25 cellular contexts compared by ENCODE assay signal in genomic region chr21:36732217-36732616, GRCh38. TPM values are rescaled to one million over a fixed set of nuclear protein-coding genes. Genes with fewer than 3 reads are reported as not detected.
"Had no signal": no experiment of that assay in that cellular context is flagged by ENCODE, and none has a peak within 500 bp of the region (broad histone marks: within the 10 kb centered on the region; RNA-seq: fewer than 3 reads in every experiment).

No MANE protein-coding gene starts in this region.

- H3K27ac ChIP-seq: brain microvascular endothelial cell, cardiac muscle cell, Peyer's patch, SJSA1 had no signal

- H3K4me1 ChIP-seq: Peyer's patch, SJSA1 had no signal

- ATAC-seq: activated CD4-positive, CD25-positive, alpha-beta regulatory T cell treated with anti-CD3 and anti-CD28 coated beads, Interleukin-2, amount 50 U/mL, for 24 hours; activated CD8-positive, alpha-beta T cell treated with anti-CD3 and anti-CD28 coated beads for 36 hours; SK-N-SH treated with all-trans-retinoic acid at 6 μM for 48 hours had no signal

- DNase-seq: activated CD4-positive, alpha-beta T cell treated with anti-CD3 and anti-CD28 coated beads for 4 hours; activated CD8-positive, alpha-beta memory T cell treated with anti-CD3 and anti-CD28 coated beads, Interleukin-2, amount 50 U/mL, for 4 hours; activated CD8-positive, alpha-beta T cell treated with anti-CD3 and anti-CD28 coated beads for 36 hours; activated gamma-delta T cell; activated naive CD4-positive, alpha-beta T cell treated with anti-CD3 and anti-CD28 coated beads, Interleukin-2, amount 10 ng/mL, durations not matched to agents 7 days and 5 days; activated naive CD8-positive, alpha-beta T cell treated with anti-CD3 and anti-CD28 coated beads for 36 hours; brain microvascular endothelial cell; MM.1S; NCI-H1105; NCI-H1436; NCI-H1694 treated with DMSO at 0.1 percent for 48 hours; NCI-H2029 treated with DMSO at 0.1 percent for 48 hours; NCI-H2171; NCI-H2227 treated with DMSO at 0.1 percent for 48 hours; NCI-H446 treated with DMSO at 0.1 percent for 48 hours; NCI-H524 treated with DMSO at 0.1 percent for 48 hours; NCI-H748 treated with DMSO at 0.1 percent for 48 hours; SHP77; SW 1271 had no signal

- H3K36me3 ChIP-seq: brain microvascular endothelial cell, cardiac muscle cell, Peyer's patch, SJSA1 had no signal

- H3K9me3 ChIP-seq: Peyer's patch, SJSA1 had no signal

- H3K27me3 ChIP-seq: brain microvascular endothelial cell, Peyer's patch had no signal

- H3K4me3 ChIP-seq: cardiac muscle cell, Peyer's patch, SJSA1 had no signal

RNA-seq across cellular contexts. Expression of gene SIM2, which starts 33.3 kb away (rescaled TPM):
- total RNA-seq: activated CD8-positive, alpha-beta T cell treated with anti-CD3 and anti-CD28 coated beads for 36 hours; activated naive CD8-positive, alpha-beta T cell treated with anti-CD3 and anti-CD28 coated beads for 36 hours; cardiac muscle cell; Peyer's patch had no signal
- polyA plus RNA-seq: IgD-negative memory B cell had no signal
